20 cellular contexts compared by ENCODE assay signal in genomic region chr1:39566441-39567137, GRCh38. TPM values are rescaled to one million over a fixed set of nuclear protein-coding genes. Genes with fewer than 3 reads are reported as not detected.
DNase-seq lines count a peak whose midpoint lies in the region; ATAC-seq and TF ChIP-seq lines count a peak whose summit lies in the region.
"Had no signal": no experiment of that assay in that cellular context is flagged by ENCODE, and none has a peak within 500 bp of the region (broad histone marks: within the 10 kb centered on the region; RNA-seq: fewer than 3 reads in every experiment).

No MANE protein-coding gene starts in this region.

- H2AFZ ChIP-seq in osteoblast (ENCODE audit: low read length): no peak overlapping the region

- ATAC-seq in GM19397 (IDR thresholded peaks at IDR 0.05; ENCODE audit: unreplicated experiment): no peak
- ATAC-seq: natural killer cell treated with Interleukin-12 subunit alpha and Interleukin-12 subunit beta and Interleukin-15 and Interleukin-18, amount 100 ng/mL, for 72 hours had no signal

- H3K9me3 ChIP-seq in colonic mucosa (no peaks in the 10 kb centered on the region), osteoblast (ENCODE audit: low read depth, low read length) (no peaks in the 10 kb centered on the region)
- H3K9me3 ChIP-seq: BE2C, psoas muscle, thoracic aorta had no signal

- H3K27ac ChIP-seq in colonic mucosa: peak overlapping the region; percentile 34
- H3K27ac ChIP-seq in osteoblast (ENCODE audit: low read depth, low read length): no peak overlapping the region
- H3K27ac ChIP-seq: psoas muscle, thoracic aorta had no signal

- TF ChIP-seq CTCF in colonic mucosa (IDR thresholded peaks at IDR 0.05) (no peak), osteoblast (IDR thresholded peaks at IDR 0.05; ENCODE audit: extremely low read depth, low read depth, low read length) (no peak)

- peaks cover 74% of the 10 kb centered on the region for H3K79me2 ChIP-seq in osteoblast (ENCODE audit: insufficient read depth, low read length)

- H4K20me1 ChIP-seq in osteoblast (ENCODE audit: insufficient read depth, low read length): peaks cover 58% of the 10 kb centered on the region

- DNase-seq in DMS53 (lab: John Stamatoyannopoulos, UW) (peak; percentile 83), LoVo (ENCODE audit: low spot score) (peak; percentile 81), colonic mucosa (peak; percentile 86), osteoblast (ENCODE audit: insufficient read length, low spot score, missing footprints) (peak; percentile 64), NCI-H82 treated with DMSO at 0.1 percent for 48 hours (lab: John Stamatoyannopoulos, UW; ENCODE audit: unreplicated experiment) (no peak), 8988T (no peak), Ammon's horn (ENCODE audit: low spot score) (no peak)
- DNase-seq: activated CD4-positive, alpha-beta T cell treated with anti-CD3 and anti-CD28 coated beads, Interleukin-2, amount 50 U/mL, for 4 hours; BE2C; DMS 273 treated with DMSO at 0.1 percent for 48 hours; Kasumi-1; NCI-H1105 treated with DMSO at 0.1 percent for 48 hours; NCI-H2171; NK-92 treated with Interleukin-12 subunit alpha and Interleukin-12 subunit beta, amount 100 ng/mL, for 24 hours; psoas muscle; stimulated activated CD8-positive, alpha-beta memory T cell treated with anti-CD3 and anti-CD28 coated beads, Interleukin-4, amount 100 ng/mL, for 48 hours had no signal

- H3K27me3 ChIP-seq in colonic mucosa: no peaks in the 10 kb centered on the region
- H3K27me3 ChIP-seq in osteoblast (ENCODE audit: insufficient read depth, low read length): no peaks in the 10 kb centered on the region
- H3K27me3 ChIP-seq: BE2C had no signal

- intact Hi-C loops in colonic mucosa (cut with DNase I): no loop called here

- H3K4me1 ChIP-seq in colonic mucosa: peaks cover 13% of the 10 kb centered on the region
- no peaks in the 10 kb centered on the region for H3K4me1 ChIP-seq in osteoblast (ENCODE audit: insufficient read depth, low read length)
- H3K4me1 ChIP-seq: BE2C had no signal

- H3K4me3 ChIP-seq in colonic mucosa: no peak overlapping the region
- no peak overlapping the region for H3K4me3 ChIP-seq in osteoblast (ENCODE audit: insufficient read depth, low read length)
- H3K4me3 ChIP-seq: lung, psoas muscle, thoracic aorta had no signal

- no peak overlapping the region for H3K4me2 ChIP-seq in osteoblast (ENCODE audit: insufficient read depth, low read length)

- H3K36me3 ChIP-seq in colonic mucosa: peaks cover 45% of the 10 kb centered on the region
- peaks cover 96% of the 10 kb centered on the region for H3K36me3 ChIP-seq in osteoblast (ENCODE audit: insufficient read depth, low read length)

- no peak overlapping the region for H3K9ac ChIP-seq in colonic mucosa (ENCODE audit: low read depth in 2 of 2, low read length in 2 of 2)

RNA-seq across cellular contexts. Expression of gene PABPC4, which starts 10.0 kb away (rescaled TPM):
- total RNA-seq in colonic mucosa (100 to 1,000 TPM; 109 to 144 TPM), osteoblast (158 and 182 TPM in 2 replicates)

Comparison
In these comparisons a context has a peak if more than half of its experiments do, and no peak if none do; other contexts are left out.
1. DNase-seq: peak in DMS53 (single experiment), LoVo (single experiment), colonic mucosa (single experiment) and osteoblast (single experiment); none in NCI-H82 treated with DMSO at 0.1 percent for 48 hours (single experiment), 8988T (single experiment) and Ammon's horn (single experiment).